1 cellular context compared by ENCODE assay signal in the genomic region with DNA sequence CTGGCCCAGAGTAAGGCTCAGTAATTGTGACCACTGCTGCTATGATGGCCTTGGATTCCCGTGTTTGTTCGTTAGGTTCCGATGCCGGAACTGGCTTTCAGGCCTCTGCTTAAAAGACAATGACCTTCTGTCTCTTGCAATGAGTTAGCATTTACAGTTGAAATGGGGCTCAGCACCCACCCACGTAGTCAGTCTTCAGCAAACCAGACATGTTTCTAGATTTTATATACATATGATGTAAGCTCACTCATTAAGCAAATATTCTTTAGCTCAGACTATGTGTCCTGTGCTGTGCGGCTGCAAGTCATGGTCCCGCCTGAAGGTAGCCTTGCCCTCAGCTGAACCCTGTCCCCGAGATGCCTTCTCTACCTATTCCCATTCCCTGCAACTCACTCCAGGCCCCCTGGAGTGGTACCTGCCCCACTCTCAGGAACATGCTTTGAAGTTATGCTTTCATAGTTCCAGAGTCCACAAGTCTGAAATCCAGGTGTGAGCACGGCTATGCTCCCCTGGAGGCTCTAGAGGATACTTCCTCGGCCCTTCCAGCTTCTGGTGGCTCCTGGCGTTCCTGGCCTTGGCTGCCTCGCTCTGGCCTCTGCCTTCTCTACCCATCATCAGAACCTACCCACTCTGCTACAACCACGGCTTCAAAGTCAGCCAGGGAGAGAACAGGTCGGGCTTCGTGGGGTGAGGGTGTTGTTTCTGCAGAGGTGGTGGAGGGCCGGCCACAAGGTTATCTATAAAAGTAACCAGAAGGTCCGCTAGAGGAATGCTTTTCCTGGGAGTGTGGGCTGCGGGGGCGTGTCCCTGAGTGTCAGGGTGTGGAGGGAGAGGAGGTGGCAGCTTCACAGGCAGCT.
TF ChIP-seq lines count a peak whose summit lies in the region.

No MANE protein-coding gene starts in this region.

TF ChIP-seq in HepG2, 621 proteins besides CTCF, POLR2A, EP300 and RAD21 (continued from another document):
- TF ChIP-seq, protein P1, sequence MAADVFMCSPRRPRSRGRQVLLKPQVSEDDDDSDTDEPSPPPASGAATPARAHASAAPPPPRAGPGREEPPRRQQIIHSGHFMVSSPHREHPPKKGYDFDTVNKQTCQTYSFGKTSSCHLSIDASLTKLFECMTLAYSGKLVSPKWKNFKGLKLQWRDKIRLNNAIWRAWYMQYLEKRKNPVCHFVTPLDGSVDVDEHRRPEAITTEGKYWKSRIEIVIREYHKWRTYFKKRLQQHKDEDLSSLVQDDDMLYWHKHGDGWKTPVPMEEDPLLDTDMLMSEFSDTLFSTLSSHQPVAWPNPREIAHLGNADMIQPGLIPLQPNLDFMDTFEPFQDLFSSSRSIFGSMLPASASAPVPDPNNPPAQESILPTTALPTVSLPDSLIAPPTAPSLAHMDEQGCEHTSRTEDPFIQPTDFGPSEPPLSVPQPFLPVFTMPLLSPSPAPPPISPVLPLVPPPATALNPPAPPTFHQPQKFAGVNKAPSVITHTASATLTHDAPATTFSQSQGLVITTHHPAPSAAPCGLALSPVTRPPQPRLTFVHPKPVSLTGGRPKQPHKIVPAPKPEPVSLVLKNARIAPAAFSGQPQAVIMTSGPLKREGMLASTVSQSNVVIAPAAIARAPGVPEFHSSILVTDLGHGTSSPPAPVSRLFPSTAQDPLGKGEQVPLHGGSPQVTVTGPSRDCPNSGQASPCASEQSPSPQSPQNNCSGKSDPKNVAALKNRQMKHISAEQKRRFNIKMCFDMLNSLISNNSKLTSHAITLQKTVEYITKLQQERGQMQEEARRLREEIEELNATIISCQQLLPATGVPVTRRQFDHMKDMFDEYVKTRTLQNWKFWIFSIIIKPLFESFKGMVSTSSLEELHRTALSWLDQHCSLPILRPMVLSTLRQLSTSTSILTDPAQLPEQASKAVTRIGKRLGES (CRISPR knock-in tag; IDR thresholded peaks at IDR 0.05; ENCODE audit: borderline replicate concordance): no peak
- TF ChIP-seq ZNF563 (CRISPR knock-in tag; IDR thresholded peaks at IDR 0.05): no peak
- peak; percentile 46; the same call in 1 of the 2 replicates for TF ChIP-seq FOXO1 (CRISPR knock-in tag; IDR thresholded peaks at IDR 0.05)
- TF ChIP-seq IRF9 (CRISPR knock-in tag; IDR thresholded peaks at IDR 0.05; ENCODE audit: borderline replicate concordance): no peak
- TF ChIP-seq, protein P2, sequence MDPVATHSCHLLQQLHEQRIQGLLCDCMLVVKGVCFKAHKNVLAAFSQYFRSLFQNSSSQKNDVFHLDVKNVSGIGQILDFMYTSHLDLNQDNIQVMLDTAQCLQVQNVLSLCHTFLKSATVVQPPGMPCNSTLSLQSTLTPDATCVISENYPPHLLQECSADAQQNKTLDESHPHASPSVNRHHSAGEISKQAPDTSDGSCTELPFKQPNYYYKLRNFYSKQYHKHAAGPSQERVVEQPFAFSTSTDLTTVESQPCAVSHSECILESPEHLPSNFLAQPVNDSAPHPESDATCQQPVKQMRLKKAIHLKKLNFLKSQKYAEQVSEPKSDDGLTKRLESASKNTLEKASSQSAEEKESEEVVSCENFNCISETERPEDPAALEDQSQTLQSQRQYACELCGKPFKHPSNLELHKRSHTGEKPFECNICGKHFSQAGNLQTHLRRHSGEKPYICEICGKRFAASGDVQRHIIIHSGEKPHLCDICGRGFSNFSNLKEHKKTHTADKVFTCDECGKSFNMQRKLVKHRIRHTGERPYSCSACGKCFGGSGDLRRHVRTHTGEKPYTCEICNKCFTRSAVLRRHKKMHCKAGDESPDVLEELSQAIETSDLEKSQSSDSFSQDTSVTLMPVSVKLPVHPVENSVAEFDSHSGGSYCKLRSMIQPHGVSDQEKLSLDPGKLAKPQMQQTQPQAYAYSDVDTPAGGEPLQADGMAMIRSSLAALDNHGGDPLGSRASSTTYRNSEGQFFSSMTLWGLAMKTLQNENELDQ (CRISPR knock-in tag; IDR thresholded peaks at IDR 0.05; ENCODE audit: borderline replicate concordance): no peak
- TF ChIP-seq CHD2 (IDR thresholded peaks at IDR 0.05; ENCODE audit: low read depth, low read length): no peak
- no peak for TF ChIP-seq ZNF577 (CRISPR knock-in tag; IDR thresholded peaks at IDR 0.05; ENCODE audit: borderline replicate concordance, low read depth)
- no peak for TF ChIP-seq KLF11 (CRISPR knock-in tag; IDR thresholded peaks at IDR 0.05)
- TF ChIP-seq, protein P3, sequence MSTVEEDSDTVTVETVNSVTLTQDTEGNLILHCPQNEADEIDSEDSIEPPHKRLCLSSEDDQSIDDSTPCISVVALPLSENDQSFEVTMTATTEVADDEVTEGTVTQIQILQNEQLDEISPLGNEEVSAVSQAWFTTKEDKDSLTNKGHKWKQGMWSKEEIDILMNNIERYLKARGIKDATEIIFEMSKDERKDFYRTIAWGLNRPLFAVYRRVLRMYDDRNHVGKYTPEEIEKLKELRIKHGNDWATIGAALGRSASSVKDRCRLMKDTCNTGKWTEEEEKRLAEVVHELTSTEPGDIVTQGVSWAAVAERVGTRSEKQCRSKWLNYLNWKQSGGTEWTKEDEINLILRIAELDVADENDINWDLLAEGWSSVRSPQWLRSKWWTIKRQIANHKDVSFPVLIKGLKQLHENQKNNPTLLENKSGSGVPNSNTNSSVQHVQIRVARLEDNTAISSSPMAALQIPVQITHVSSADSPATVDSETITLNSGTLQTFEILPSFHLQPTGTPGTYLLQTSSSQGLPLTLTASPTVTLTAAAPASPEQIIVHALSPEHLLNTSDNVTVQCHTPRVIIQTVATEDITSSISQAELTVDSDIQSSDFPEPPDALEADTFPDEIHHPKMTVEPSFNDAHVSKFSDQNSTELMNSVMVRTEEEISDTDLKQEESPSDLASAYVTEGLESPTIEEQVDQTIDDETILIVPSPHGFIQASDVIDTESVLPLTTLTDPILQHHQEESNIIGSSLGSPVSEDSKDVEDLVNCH (CRISPR knock-in tag; IDR thresholded peaks at IDR 0.05): no peak
- TF ChIP-seq ZNF264 (CRISPR knock-in tag; IDR thresholded peaks at IDR 0.05): no peak
- TF ChIP-seq, protein P4, sequence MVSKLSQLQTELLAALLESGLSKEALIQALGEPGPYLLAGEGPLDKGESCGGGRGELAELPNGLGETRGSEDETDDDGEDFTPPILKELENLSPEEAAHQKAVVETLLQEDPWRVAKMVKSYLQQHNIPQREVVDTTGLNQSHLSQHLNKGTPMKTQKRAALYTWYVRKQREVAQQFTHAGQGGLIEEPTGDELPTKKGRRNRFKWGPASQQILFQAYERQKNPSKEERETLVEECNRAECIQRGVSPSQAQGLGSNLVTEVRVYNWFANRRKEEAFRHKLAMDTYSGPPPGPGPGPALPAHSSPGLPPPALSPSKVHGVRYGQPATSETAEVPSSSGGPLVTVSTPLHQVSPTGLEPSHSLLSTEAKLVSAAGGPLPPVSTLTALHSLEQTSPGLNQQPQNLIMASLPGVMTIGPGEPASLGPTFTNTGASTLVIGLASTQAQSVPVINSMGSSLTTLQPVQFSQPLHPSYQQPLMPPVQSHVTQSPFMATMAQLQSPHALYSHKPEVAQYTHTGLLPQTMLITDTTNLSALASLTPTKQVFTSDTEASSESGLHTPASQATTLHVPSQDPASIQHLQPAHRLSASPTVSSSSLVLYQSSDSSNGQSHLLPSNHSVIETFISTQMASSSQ (IDR thresholded peaks at IDR 0.05; ENCODE audit: low read depth): no peak
- TF ChIP-seq, protein P4 (CRISPR knock-in tag; IDR thresholded peaks at IDR 0.05; ENCODE audit: borderline replicate concordance): no peak
- no peak for TF ChIP-seq TEAD2 (CRISPR knock-in tag; IDR thresholded peaks at IDR 0.05)
- no peak for TF ChIP-seq ZNF570 (CRISPR knock-in tag; IDR thresholded peaks at IDR 0.05; ENCODE audit: borderline replicate concordance)
